ENCODE assay signal across 8 cellular contexts in the genomic region with DNA sequence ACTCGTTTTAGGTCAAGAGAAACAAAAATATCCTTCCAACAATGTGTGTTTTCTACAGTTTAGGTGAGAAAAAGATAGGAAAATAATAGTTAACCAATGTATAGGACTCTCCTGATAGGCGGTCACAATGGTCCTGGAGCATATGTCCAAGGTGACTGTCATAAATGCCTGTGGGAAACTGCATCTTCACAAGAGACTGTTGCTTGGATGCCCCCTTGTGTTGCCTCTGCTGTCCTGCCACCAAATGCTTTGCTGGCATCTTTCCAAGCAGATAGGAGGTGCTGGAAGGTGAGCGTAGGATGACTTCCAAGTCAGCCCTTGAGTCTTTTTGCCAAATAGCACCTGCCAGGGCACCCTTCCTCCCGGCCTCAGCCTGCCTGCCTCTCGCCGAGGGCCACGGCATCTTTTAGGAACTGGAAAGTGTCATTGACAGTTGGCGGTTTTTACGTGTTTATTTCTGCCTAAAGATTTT. TPM values are rescaled to one million over a fixed set of nuclear protein-coding genes. Genes with fewer than 3 reads are reported as not detected.
DNase-seq lines count a peak whose midpoint lies in the region; ATAC-seq and TF ChIP-seq lines count a peak whose summit lies in the region.

No MANE protein-coding gene starts in this region.

- H3K27ac ChIP-seq in HEK293 (ENCODE audit: extremely low read depth, low read depth, low read length) (no peak overlapping the region), PC-9 (no peak overlapping the region)

- CTCF ChIA-PET in BJ (lab: Yijun Ruan, JAX): interaction anchor here (0.6 to 5.4 kb wide), 6 partner anchors 9 to 491 kb away, joined by 3 to 41 read pairs (median 4); a partner anchor contains a TSS
- CTCF ChIA-PET in HEK293 (lab: Yijun Ruan, JAX): interaction anchor here (0.5 to 1.6 kb wide), 7 partner anchors 113 to 441 kb away, joined by 3 to 5 read pairs (median 3); no protein-coding TSS in a partner anchor
- CTCF ChIA-PET in PC-9 (lab: Charles Lee): interaction anchor here (0.6 kb wide), 1 partner anchor 130 kb away, joined by 3 read pairs; no protein-coding TSS in a partner anchor
- CTCF ChIA-PET in activated naive CD4-positive, alpha-beta T cell treated with anti-CD3 and anti-CD28 coated beads for 36 hours (lab: Charles Lee): interaction anchor here (1.5 kb wide), 2 partner anchors 38 to 154 kb away, joined by 4 to 7 read pairs; no protein-coding TSS in a partner anchor

- H3K4me1 ChIP-seq in HEK293 (ENCODE audit: control insufficient read depth, insufficient read depth, low read length) (no peaks in the 10 kb centered on the region), PC-9 (replicated peaks; ENCODE audit: insufficient read depth) (peaks cover 14% of the 10 kb centered on the region; the same call in 1 of the 2 replicates)

- peaks cover 36% of the 10 kb centered on the region for H3F3A ChIP-seq in PC-9 (ENCODE audit: insufficient read depth, low read depth)

- peaks cover 1% of the 10 kb centered on the region; the same call in 1 of the 2 replicates for H3K36me3 ChIP-seq in BJ (ENCODE audit: control insufficient read depth, insufficient read depth, low read length)
- H3K36me3 ChIP-seq in HEK293 (ENCODE audit: control insufficient read depth in 2 of 2, insufficient read depth in 1 of 2, low read length in 2 of 2): peaks cover 0 to 46% of the 10 kb centered on the region in 2 experiments; a peak in 1 of 3 replicates
- H3K36me3 ChIP-seq in PC-9 (ENCODE audit: low read depth): 0 out of 2 replicates have a peak, but pooled peaks cover 10% of the 10 kb centered on the region

- BruUV-seq in PC-9 (replicated peaks; lab: Mats Ljungman, UMichigan): no TSS peak

- TF ChIP-seq CTCF in BJ (IDR thresholded peaks at IDR 0.05; ENCODE audit: insufficient read depth, low read depth, low read length): peak; percentile 36; the same call in 1 of the 2 replicates
- TF ChIP-seq CTCF in HEK293 (tag by site-specific recombination; IDR thresholded peaks at IDR 0.05): 0 out of 2 replicates have a peak, but pooled peaks have one; percentile 13
- TF ChIP-seq CTCF in PC-9 (conservative IDR thresholded peaks at IDR 0.05): peak; percentile 56

- intact Hi-C loops in PC-9 (cut with micrococcal nuclease; ENCODE audit: unreplicated experiment): no loop called here
- intact Hi-C loops in activated naive CD4-positive, alpha-beta T cell treated with anti-CD3 and anti-CD28 coated beads for 36 hours (cut with micrococcal nuclease): loop anchor here (2.0 to 10.0 kb wide), 10 partner anchors 72 to 700 kb away; a partner anchor contains a TSS
- intact Hi-C loops in left cardiac atrium (cut with DNase I): no loop called here

- H3K27ac Mint-ChIP-seq in activated naive CD4-positive, alpha-beta T cell treated with anti-CD3 and anti-CD28 coated beads for 36 hours: peak overlapping the region; percentile 88

- H3K9me3 ChIP-seq in HEK293 (ENCODE audit: control insufficient read depth, insufficient read depth, low read depth, low read length): no peaks in the 10 kb centered on the region
- H3K9me3 ChIP-seq in PC-9 (ENCODE audit: insufficient read depth, low read depth): no peaks in the 10 kb centered on the region

- H3K4me3 ChIP-seq in BJ (ENCODE audit: low read depth, low read length): no peak overlapping the region
- no peak overlapping the region for H3K4me3 ChIP-seq in HEK293 (ENCODE audit: low read depth, low read length)
- no peak overlapping the region for H3K4me3 ChIP-seq in PC-9

- no peaks in the 10 kb centered on the region; the same call in 1 of the 2 replicates for H4K20me1 ChIP-seq in PC-9 (ENCODE audit: insufficient read depth)

- POLR2A ChIA-PET in BJ (lab: Charles Lee): no interaction called here
- POLR2A ChIA-PET in HEK293 (lab: Yijun Ruan, JAX): no interaction called here
- POLR2A ChIA-PET in PC-9 (lab: Charles Lee; ENCODE audit: unreplicated experiment): no interaction called here

- H3K79me2 ChIP-seq in PC-9 (ENCODE audit: low read depth): peaks cover 16% of the 10 kb centered on the region

- peaks cover 52% of the 10 kb centered on the region for H3K4me1 Mint-ChIP-seq in activated naive CD4-positive, alpha-beta T cell treated with anti-CD3 and anti-CD28 coated beads for 36 hours (ENCODE audit: low read depth)

- H3K4me3 Mint-ChIP-seq in activated naive CD4-positive, alpha-beta T cell treated with anti-CD3 and anti-CD28 coated beads for 36 hours: peak overlapping the region; percentile 84

- no peaks in the 10 kb centered on the region for H3K9me2 ChIP-seq in PC-9 (ENCODE audit: insufficient read depth)

- ATAC-seq in left cardiac atrium: peak; percentile 6 to 44

- no peaks in the 10 kb centered on the region for H3K9me3 Mint-ChIP-seq in activated naive CD4-positive, alpha-beta T cell treated with anti-CD3 and anti-CD28 coated beads for 36 hours

- no peak overlapping the region for H2AFZ ChIP-seq in PC-9

- DNase-seq in BJ (ENCODE audit: low read depth) (no peak), PC-9 (peak in 1 of 2 experiments; percentile 46), left cardiac atrium (no peak), GM03348 (ENCODE audit: low spot score) (no peak), 8988T (no peak)
- peak; percentile 82 for DNase-seq in activated naive CD4-positive, alpha-beta T cell treated with anti-CD3 and anti-CD28 coated beads for 36 hours
- peak; percentile 41 to 46 for DNase-seq in stimulated activated CD4-positive, alpha-beta T cell treated with anti-CD3 and anti-CD28 coated beads, Interleukin-15, amount 100 ng/mL, for 48 hours (ENCODE audit: low read depth in 2 of 2)

- no peak overlapping the region for H3K4me2 ChIP-seq in PC-9

- H3K36me3 Mint-ChIP-seq in activated naive CD4-positive, alpha-beta T cell treated with anti-CD3 and anti-CD28 coated beads for 36 hours (ENCODE audit: low read depth): peaks cover 23% of the 10 kb centered on the region

- H3K27me3 ChIP-seq in BJ (ENCODE audit: control insufficient read depth, insufficient read depth, low read length) (no peaks in the 10 kb centered on the region), PC-9 (ENCODE audit: insufficient read depth, low read depth) (no peaks in the 10 kb centered on the region)

- no peaks in the 10 kb centered on the region for H3K27me3 Mint-ChIP-seq in activated naive CD4-positive, alpha-beta T cell treated with anti-CD3 and anti-CD28 coated beads for 36 hours (ENCODE audit: low read depth)

TF ChIP-seq in HEK293, 187 proteins besides CTCF, POLR2A, EP300 and RAD21:
- TF ChIP-seq PRDM1 (tag by site-specific recombination; IDR thresholded peaks at IDR 0.05): 0 out of 2 replicates have a peak, but pooled peaks have one; percentile 15
- TF ChIP-seq ZNF544 (tag by site-specific recombination; IDR thresholded peaks at IDR 0.05): no peak
- TF ChIP-seq, protein P1, sequence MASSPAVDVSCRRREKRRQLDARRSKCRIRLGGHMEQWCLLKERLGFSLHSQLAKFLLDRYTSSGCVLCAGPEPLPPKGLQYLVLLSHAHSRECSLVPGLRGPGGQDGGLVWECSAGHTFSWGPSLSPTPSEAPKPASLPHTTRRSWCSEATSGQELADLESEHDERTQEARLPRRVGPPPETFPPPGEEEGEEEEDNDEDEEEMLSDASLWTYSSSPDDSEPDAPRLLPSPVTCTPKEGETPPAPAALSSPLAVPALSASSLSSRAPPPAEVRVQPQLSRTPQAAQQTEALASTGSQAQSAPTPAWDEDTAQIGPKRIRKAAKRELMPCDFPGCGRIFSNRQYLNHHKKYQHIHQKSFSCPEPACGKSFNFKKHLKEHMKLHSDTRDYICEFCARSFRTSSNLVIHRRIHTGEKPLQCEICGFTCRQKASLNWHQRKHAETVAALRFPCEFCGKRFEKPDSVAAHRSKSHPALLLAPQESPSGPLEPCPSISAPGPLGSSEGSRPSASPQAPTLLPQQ (tag by site-specific recombination; IDR thresholded peaks at IDR 0.05): no peak
TF ChIP-seq in HEK293: peak in this region for 1.

RNA-seq across cellular contexts. Expression of a gene that starts 24.1 kb away (rescaled TPM):
- polyA plus RNA-seq in BJ (2011; rRNA removed): 10.8 and 27.2 TPM in 2 replicates
- polyA minus RNA-seq in BJ (2011; rRNA and poly(A)+ RNA removed): 19.8 and 29.9 TPM in 2 replicates
- 29.9 and 33.9 TPM in 2 replicates for total RNA-seq in PC-9 (2021)
- total RNA-seq in activated naive CD4-positive, alpha-beta T cell treated with anti-CD3 and anti-CD28 coated beads for 36 hours: 10 to 100 TPM; 44.9 to 51.0 TPM
- 10 to 100 TPM; 26.9 to 32.1 TPM for total RNA-seq in left cardiac atrium

Comparison
In these comparisons a context has a peak if more than half of its experiments do, and no peak if none do; other contexts are left out.
1. DNase-seq: peak in activated naive CD4-positive, alpha-beta T cell treated with anti-CD3 and anti-CD28 coated beads for 36 hours (single experiment) and stimulated activated CD4-positive, alpha-beta T cell treated with anti-CD3 and anti-CD28 coated beads, Interleukin-15, amount 100 ng/mL, for 48 hours (2 of 2); none in BJ (single experiment), left cardiac atrium (single experiment), GM03348 (single experiment) and 8988T (single experiment).
2. Peak in every context shown above with its lines, with median percentiles within 50 percentile points of each other: CTCF ChIP-seq.